Comparison of ENCODE assay signal across 17 cellular contexts in the genomic region with DNA sequence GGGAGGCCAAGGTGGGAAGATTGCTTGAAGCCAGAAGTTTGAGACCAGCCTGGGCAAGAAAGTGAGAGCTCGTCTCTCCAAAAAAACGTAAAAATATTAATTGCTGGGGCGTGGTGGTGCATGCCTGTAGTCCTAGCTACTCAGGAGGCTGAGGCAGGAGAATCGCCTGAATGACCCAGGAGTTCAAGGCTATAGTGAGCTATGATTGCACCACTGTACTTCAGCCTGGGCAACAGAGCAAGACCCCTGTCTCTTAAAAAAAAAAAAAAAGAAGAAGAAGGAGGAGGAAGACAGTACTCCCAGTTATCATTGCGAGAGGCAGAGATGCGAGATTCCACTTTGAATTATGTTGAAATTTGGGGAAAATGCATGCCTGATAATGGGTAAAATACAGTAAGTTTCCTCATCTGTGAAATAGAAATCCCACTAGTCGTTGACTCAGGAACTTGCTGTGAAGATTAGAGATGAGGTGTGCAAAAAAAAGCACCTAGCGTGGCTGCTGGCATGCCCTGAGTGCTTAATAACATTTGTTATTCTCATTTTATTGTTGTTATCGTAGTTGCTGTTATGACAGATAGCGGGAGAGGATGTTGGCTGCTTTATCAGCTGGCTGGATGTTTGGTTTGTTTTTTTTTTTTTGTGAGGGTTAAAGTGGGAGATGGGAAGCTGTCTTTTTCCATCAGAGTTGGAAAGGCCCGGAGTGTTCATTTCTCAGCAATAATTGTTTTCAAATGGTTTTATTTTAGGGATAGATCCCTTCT. TPM values are rescaled to one million over a fixed set of nuclear protein-coding genes. Genes with fewer than 3 reads are reported as not detected.
DNase-seq lines count a peak whose midpoint lies in the region; ATAC-seq and TF ChIP-seq lines count a peak whose summit lies in the region.
"Had no signal": no experiment of that assay in that cellular context is flagged by ENCODE, and none has a peak within 500 bp of the region (broad histone marks: within the 10 kb centered on the region; RNA-seq: fewer than 3 reads in every experiment).

No MANE protein-coding gene starts in this region.

- H3K4me3 Mint-ChIP-seq in activated CD4-positive, alpha-beta T cell treated with anti-CD3 and anti-CD28 coated beads, Interleukin-2, amount 10 ng/mL, durations not matched to agents 7 days and 5 days, result no peak overlapping the region
- H3K4me3 Mint-ChIP-seq: dendritic cell treated with granulocyte-macrophage colony-stimulating factor and Interleukin-4, amounts not matched to agents 40 ng/mL and 50 ng/mL, for 4 days had no signal

- peaks cover 54% of the 10 kb centered on the region for H4K20me1 ChIP-seq in Loucy (ENCODE audit: insufficient read depth, low read length, poor library complexity, severe bottlenecking)
- no peaks in the 10 kb centered on the region for H4K20me1 ChIP-seq in PC-3 (ENCODE audit: low read length)

- H3K36me3 Mint-ChIP-seq in activated CD4-positive, alpha-beta T cell treated with anti-CD3 and anti-CD28 coated beads, Interleukin-2, amount 10 ng/mL, durations not matched to agents 7 days and 5 days (ENCODE audit: low read depth), result no peaks in the 10 kb centered on the region

- 60 to 68% (median 67%) methylated on average over 11 of the region's 11 CpGs for WGBS in adrenal gland, 4 donors

- BruUV-seq in PC-3 (replicated peaks; lab: Mats Ljungman, UMichigan), result no TSS peak

- H3K27ac ChIP-seq in ascending aorta (peak overlapping the region; percentile 7 to 75), neutrophil (peak overlapping the region; percentile 43), PC-3 (ENCODE audit: low read length) (no peak overlapping the region), adrenal gland (peak overlapping the region in 1 of 5 donors; percentile 53)
- H3K27ac ChIP-seq: Peyer's patch had no signal

- no peaks in the 10 kb centered on the region for H3K9me3 Mint-ChIP-seq in activated CD4-positive, alpha-beta T cell treated with anti-CD3 and anti-CD28 coated beads, Interleukin-2, amount 10 ng/mL, durations not matched to agents 7 days and 5 days
- H3K9me3 Mint-ChIP-seq: dendritic cell treated with granulocyte-macrophage colony-stimulating factor and Interleukin-4, amounts not matched to agents 40 ng/mL and 50 ng/mL, for 4 days had no signal

- H3K27me3 ChIP-seq in Loucy (ENCODE audit: insufficient read depth, low read length, poor library complexity, severe bottlenecking) (peaks cover 6% of the 10 kb centered on the region), ascending aorta (no peaks in the 10 kb centered on the region), neutrophil (no peaks in the 10 kb centered on the region), PC-3 (ENCODE audit: low read length) (no peaks in the 10 kb centered on the region), adrenal gland (no peaks in the 10 kb centered on the region)
- H3K27me3 ChIP-seq: esophagus squamous epithelium, Peyer's patch had no signal

- no peak overlapping the region for H3K4me3 ChIP-seq in Loucy (ENCODE audit: low read length, poor library complexity, severe bottlenecking)
- H3K4me3 ChIP-seq in ascending aorta, result no peak overlapping the region
- H3K4me3 ChIP-seq in neutrophil (ENCODE audit: low read depth in 1 of 2, low read length in 1 of 2), result no peak overlapping the region
- no peak overlapping the region for H3K4me3 ChIP-seq in PC-3 (ENCODE audit: low read length)
- no peak overlapping the region for H3K4me3 ChIP-seq in adrenal gland
- H3K4me3 ChIP-seq: esophagus squamous epithelium, mucosa of descending colon, Peyer's patch, smooth muscle cell had no signal

- no peaks in the 10 kb centered on the region for H3K27me3 Mint-ChIP-seq in activated CD4-positive, alpha-beta T cell treated with anti-CD3 and anti-CD28 coated beads, Interleukin-2, amount 10 ng/mL, durations not matched to agents 7 days and 5 days
- H3K27me3 Mint-ChIP-seq: dendritic cell treated with granulocyte-macrophage colony-stimulating factor and Interleukin-4, amounts not matched to agents 40 ng/mL and 50 ng/mL, for 4 days had no signal

- peaks cover 36% of the 10 kb centered on the region; the same call in 1 of the 2 replicates for H3K36me3 ChIP-seq in Loucy (ENCODE audit: insufficient read depth, low read length)
- no peaks in the 10 kb centered on the region for H3K36me3 ChIP-seq in ascending aorta
- no peaks in the 10 kb centered on the region for H3K36me3 ChIP-seq in neutrophil
- no peaks in the 10 kb centered on the region for H3K36me3 ChIP-seq in PC-3 (ENCODE audit: low read depth, low read length)
- no peaks in the 10 kb centered on the region for H3K36me3 ChIP-seq in adrenal gland (replicated peaks in 1 of 2)
- H3K36me3 ChIP-seq: esophagus squamous epithelium, Peyer's patch had no signal

- H3F3A ChIP-seq in Loucy (ENCODE audit: low read depth), result peaks cover 27% of the 10 kb centered on the region
- H3F3A ChIP-seq in PC-3 (ENCODE audit: low read length, unreplicated experiment), result no peaks in the 10 kb centered on the region

- H3K9me3 ChIP-seq in Loucy (ENCODE audit: insufficient read depth, low read depth, low read length) (no peaks in the 10 kb centered on the region), ascending aorta (no peaks in the 10 kb centered on the region), neutrophil (no peaks in the 10 kb centered on the region), PC-3 (ENCODE audit: low read length) (no peaks in the 10 kb centered on the region), adrenal gland (replicated peaks in 1 of 3) (no peaks in the 10 kb centered on the region)
- H3K9me3 ChIP-seq: esophagus squamous epithelium, mucosa of descending colon, Peyer's patch had no signal

- DNase-seq in activated CD4-positive, alpha-beta T cell treated with anti-CD3 and anti-CD28 coated beads, Interleukin-2, amount 10 ng/mL, durations not matched to agents 7 days and 5 days, result no peak
- no peak for DNase-seq in activated CD4-positive, alpha-beta T cell treated with anti-CD3 and anti-CD28 coated beads, Interleukin-2, amount 50 U/mL, for 1 hour
- DNase-seq in ascending aorta (ENCODE audit: low spot score in 2 of 2) (no peak), PC-3 (no peak), adrenal gland (no peak)
- DNase-seq: esophagus squamous epithelium; H7; mucosa of descending colon; NCI-H2081; NCI-H526 treated with DMSO at 0.1 percent for 48 hours; stimulated activated naive CD4-positive, alpha-beta T cell had no signal

- ATAC-seq in HG03520 (IDR thresholded peaks at IDR 0.05; ENCODE audit: unreplicated experiment) (no peak), PC-3 (no peak)

- peak overlapping the region; percentile 100 for H3K9ac ChIP-seq in Loucy (ENCODE audit: low read depth, low read length, poor library complexity, severe bottlenecking)
- no peak overlapping the region for H3K9ac ChIP-seq in PC-3 (ENCODE audit: low read length)

- no peaks in the 10 kb centered on the region for H3K9me2 ChIP-seq in Loucy (replicated peaks; ENCODE audit: low read depth, low read length)
- H3K9me2 ChIP-seq in PC-3 (replicated peaks; ENCODE audit: low read length), result no peaks in the 10 kb centered on the region

- intact Hi-C loops in ascending aorta (cut with DNase I) (no loop called here), PC-3 (cut with micrococcal nuclease) (no loop called here), adrenal gland (cut with DNase I) (no loop called here)

- peak overlapping the region; percentile 3 for H3K27ac Mint-ChIP-seq in activated CD4-positive, alpha-beta T cell treated with anti-CD3 and anti-CD28 coated beads, Interleukin-2, amount 10 ng/mL, durations not matched to agents 7 days and 5 days
- H3K27ac Mint-ChIP-seq: dendritic cell treated with granulocyte-macrophage colony-stimulating factor and Interleukin-4, amounts not matched to agents 40 ng/mL and 50 ng/mL, for 4 days had no signal

- no peak overlapping the region for H2AFZ ChIP-seq in Loucy (ENCODE audit: low read length)
- H2AFZ ChIP-seq in PC-3 (ENCODE audit: low read length), result no peak overlapping the region

- H3K4me1 ChIP-seq in Loucy (ENCODE audit: insufficient read depth, low read length, poor library complexity, severe bottlenecking) (peaks cover 72% of the 10 kb centered on the region), ascending aorta (peaks cover 0 to 59% of the 10 kb centered on the region in 2 donors), neutrophil (ENCODE audit: control insufficient read depth in 1 of 2, insufficient read depth in 1 of 2, low read depth in 1 of 2, low read length in 1 of 2) (peaks cover 42 to 57% of the 10 kb centered on the region in 2 experiments), PC-3 (ENCODE audit: insufficient read depth, low read length) (peaks cover 13% of the 10 kb centered on the region), adrenal gland (replicated peaks in 1 of 2) (peaks cover 13 to 43% of the 10 kb centered on the region in 2 donors)

- peaks cover 88% of the 10 kb centered on the region for H3K79me2 ChIP-seq in Loucy (ENCODE audit: insufficient read depth, low read length)
- peaks cover 87% of the 10 kb centered on the region for H3K79me2 ChIP-seq in PC-3 (ENCODE audit: low read length)

- CTCF ChIA-PET in activated CD4-positive, alpha-beta T cell treated with anti-CD3 and anti-CD28 coated beads, Interleukin-2, amount 10 ng/mL, durations not matched to agents 7 days and 5 days (lab: Charles Lee), result interaction anchor here (1.3 kb wide), 1 partner anchor 10 kb away, joined by 3 read pairs; no protein-coding TSS in a partner anchor
- CTCF ChIA-PET in PC-3 (lab: Charles Lee), result no interaction called here

- H3K4me1 Mint-ChIP-seq in activated CD4-positive, alpha-beta T cell treated with anti-CD3 and anti-CD28 coated beads, Interleukin-2, amount 10 ng/mL, durations not matched to agents 7 days and 5 days, result peaks cover 52% of the 10 kb centered on the region

- H3K4me2 ChIP-seq in Loucy (ENCODE audit: low read depth, low read length, poor library complexity, severe bottlenecking) (peak overlapping the region; percentile 100), PC-3 (ENCODE audit: low read length) (no peak overlapping the region)
- H3K4me2 ChIP-seq: smooth muscle cell had no signal

- no peak for TF ChIP-seq CTCF in Loucy (conservative IDR thresholded peaks at IDR 0.05; ENCODE audit: low read length)
- TF ChIP-seq CTCF in ascending aorta (IDR thresholded peaks at IDR 0.05), result no peak
- TF ChIP-seq CTCF in neutrophil (IDR thresholded peaks at IDR 0.05), result no peak
- no peak for TF ChIP-seq CTCF in PC-3 (conservative IDR thresholded peaks at IDR 0.05; ENCODE audit: low read depth, low read length)
- no peak for TF ChIP-seq CTCF in adrenal gland (IDR thresholded peaks at IDR 0.05)

- POLR2A ChIA-PET in activated CD4-positive, alpha-beta T cell treated with anti-CD3 and anti-CD28 coated beads, Interleukin-2, amount 10 ng/mL, durations not matched to agents 7 days and 5 days (lab: Charles Lee), result no interaction called here
- POLR2A ChIA-PET in PC-3 (lab: Charles Lee; ENCODE audit: unreplicated experiment), result no interaction called here

- no peak for TF ChIP-seq POLR2A in adrenal gland (IDR thresholded peaks at IDR 0.05)

RNA-seq across cellular contexts. Expression of gene BCR, which starts 33.5 kb away (rescaled TPM):
- 10 to 100 TPM; 45.6 to 48.1 TPM for total RNA-seq in activated CD4-positive, alpha-beta T cell treated with anti-CD3 and anti-CD28 coated beads, Interleukin-2, amount 10 ng/mL, durations not matched to agents 7 days and 5 days
- 216 TPM for total RNA-seq in ascending aorta
- total RNA-seq in PC-3 (2014; rRNA removed), result 36.8 and 46.8 TPM in 2 replicates
- total RNA-seq in adrenal gland, result 10 to 100 TPM; 37.4 to 64.3 (median 50.6) TPM
- polyA plus RNA-seq in adrenal gland, result 10 to 100 TPM; 18.7 to 26.5 (median 23.7) TPM
